31 cellular contexts compared by ENCODE assay signal in genomic region chr3:38826001-38826400, GRCh38. TPM values are rescaled to one million over a fixed set of nuclear protein-coding genes. Genes with fewer than 3 reads are reported as not detected.
"Had no signal": no experiment of that assay in that cellular context is flagged by ENCODE, and none has a peak within 500 bp of the region (broad histone marks: within the 10 kb centered on the region; RNA-seq: fewer than 3 reads in every experiment).

No MANE protein-coding gene starts in this region.

- H3K4me3 ChIP-seq: heart left ventricle, left lung, lower lobe of right lung, neural progenitor cell, ovary, spleen, suprapubic skin, thoracic aorta, tibial nerve, uterus had no signal

- H3K9ac ChIP-seq: neural progenitor cell had no signal

- H3K4me1 ChIP-seq: left lung, lower lobe of right lung, neural progenitor cell, spleen, suprapubic skin, uterus had no signal

- H3K4me2 ChIP-seq: neural progenitor cell had no signal

- H3K9me3 ChIP-seq: heart left ventricle, left lung, lower lobe of right lung, spleen, suprapubic skin, thoracic aorta, tibial nerve, uterus had no signal

- H3K27me3 ChIP-seq: left lung, neural progenitor cell, ovary, suprapubic skin, tibial nerve, uterus had no signal

- H2AFZ ChIP-seq: neural progenitor cell had no signal

- H3K36me3 ChIP-seq: heart left ventricle, left lung, lower lobe of right lung, neural progenitor cell, ovary, spleen, suprapubic skin, thoracic aorta, tibial nerve, uterus had no signal

- DNase-seq: heart left ventricle; hypothalamus; islet precursor cell; left colon; left lung; lower lobe of right lung; mammary epithelial cell; mesenchymal stem cell; naive B cell; natural killer cell; nephron progenitor cell; ovary; retina; right cardiac atrium; small intestine; spleen; stimulated activated CD4-positive, alpha-beta T cell treated with anti-CD3 and anti-CD28 coated beads, Interleukin-4, amount 100 ng/mL, for 24 hours; stimulated activated naive CD4-positive, alpha-beta T cell; uterus had no signal

- H3K27ac ChIP-seq: heart left ventricle, left lung, lower lobe of right lung, neural progenitor cell, ovary, spleen, suprapubic skin, thoracic aorta, tibial nerve, uterus had no signal

RNA-seq across cellular contexts. Expression of gene SCN10A, which starts 10.0 kb away (rescaled TPM):
- total RNA-seq: kidney epithelial cell, left colon, left lung, lower lobe of right lung, mammary epithelial cell, mucosa of gallbladder, natural killer cell, omental fat pad, progenitor cell of endocrine pancreas, sciatic nerve, subcutaneous adipose tissue, suprapubic skin, thoracic aorta, tibial nerve, ureter, uterus had no signal
- polyA plus RNA-seq: liver, mammary epithelial cell, ovary, small intestine had no signal
